Comparison of ENCODE assay signal across 1 cellular context in the genomic region with DNA sequence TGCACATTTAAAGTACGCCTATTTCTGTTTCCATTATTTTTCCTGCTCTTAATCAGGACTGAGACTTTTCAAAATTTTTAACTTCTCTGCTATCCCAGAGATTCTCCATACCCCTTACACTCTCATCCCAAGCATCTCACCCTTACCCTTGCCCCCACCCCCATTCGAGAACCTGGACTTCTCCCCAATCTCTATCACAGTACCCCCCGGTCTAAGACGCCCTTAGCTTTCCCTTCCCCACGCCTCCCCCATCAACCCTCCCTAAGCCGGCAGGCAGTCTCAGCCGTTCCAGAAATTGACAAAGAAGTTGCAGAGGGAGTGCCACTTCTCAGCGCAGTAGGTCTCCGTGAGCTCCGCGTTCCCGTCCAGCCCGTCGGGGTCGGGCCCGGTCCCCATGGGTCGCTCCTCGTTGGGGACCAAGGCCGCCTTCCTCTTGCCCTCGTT.
TF ChIP-seq lines count a peak whose summit lies in the region.

No MANE protein-coding gene starts in this region.

TF ChIP-seq in HEK293, 187 proteins besides CTCF, POLR2A, EP300 and RAD21 (continued from another document):
- TF ChIP-seq, protein P1, sequence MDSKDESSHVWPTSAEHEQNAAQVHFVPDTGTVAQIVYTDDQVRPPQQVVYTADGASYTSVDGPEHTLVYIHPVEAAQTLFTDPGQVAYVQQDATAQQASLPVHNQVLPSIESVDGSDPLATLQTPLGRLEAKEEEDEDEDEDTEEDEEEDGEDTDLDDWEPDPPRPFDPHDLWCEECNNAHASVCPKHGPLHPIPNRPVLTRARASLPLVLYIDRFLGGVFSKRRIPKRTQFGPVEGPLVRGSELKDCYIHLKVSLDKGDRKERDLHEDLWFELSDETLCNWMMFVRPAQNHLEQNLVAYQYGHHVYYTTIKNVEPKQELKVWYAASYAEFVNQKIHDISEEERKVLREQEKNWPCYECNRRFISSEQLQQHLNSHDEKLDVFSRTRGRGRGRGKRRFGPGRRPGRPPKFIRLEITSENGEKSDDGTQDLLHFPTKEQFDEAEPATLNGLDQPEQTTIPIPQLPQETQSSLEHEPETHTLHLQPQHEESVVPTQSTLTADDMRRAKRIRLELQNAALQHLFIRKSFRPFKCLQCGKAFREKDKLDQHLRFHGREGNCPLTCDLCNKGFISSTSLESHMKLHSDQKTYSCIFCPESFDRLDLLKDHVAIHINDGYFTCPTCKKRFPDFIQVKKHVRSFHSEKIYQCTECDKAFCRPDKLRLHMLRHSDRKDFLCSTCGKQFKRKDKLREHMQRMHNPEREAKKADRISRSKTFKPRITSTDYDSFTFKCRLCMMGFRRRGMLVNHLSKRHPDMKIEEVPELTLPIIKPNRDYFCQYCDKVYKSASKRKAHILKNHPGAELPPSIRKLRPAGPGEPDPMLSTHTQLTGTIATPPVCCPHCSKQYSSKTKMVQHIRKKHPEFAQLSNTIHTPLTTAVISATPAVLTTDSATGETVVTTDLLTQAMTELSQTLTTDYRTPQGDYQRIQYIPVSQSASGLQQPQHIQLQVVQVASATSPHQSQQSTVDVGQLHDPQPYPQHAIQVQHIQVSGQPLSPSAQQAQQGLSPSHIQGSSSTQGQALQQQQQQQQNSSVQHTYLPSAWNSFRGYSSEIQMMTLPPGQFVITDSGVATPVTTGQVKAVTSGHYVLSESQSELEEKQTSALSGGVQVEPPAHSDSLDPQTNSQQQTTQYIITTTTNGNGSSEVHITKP (tag by site-specific recombination; IDR thresholded peaks at IDR 0.05) = peak; percentile 18
